Comparison of ENCODE assay signal across 1 cellular context in the genomic region with DNA sequence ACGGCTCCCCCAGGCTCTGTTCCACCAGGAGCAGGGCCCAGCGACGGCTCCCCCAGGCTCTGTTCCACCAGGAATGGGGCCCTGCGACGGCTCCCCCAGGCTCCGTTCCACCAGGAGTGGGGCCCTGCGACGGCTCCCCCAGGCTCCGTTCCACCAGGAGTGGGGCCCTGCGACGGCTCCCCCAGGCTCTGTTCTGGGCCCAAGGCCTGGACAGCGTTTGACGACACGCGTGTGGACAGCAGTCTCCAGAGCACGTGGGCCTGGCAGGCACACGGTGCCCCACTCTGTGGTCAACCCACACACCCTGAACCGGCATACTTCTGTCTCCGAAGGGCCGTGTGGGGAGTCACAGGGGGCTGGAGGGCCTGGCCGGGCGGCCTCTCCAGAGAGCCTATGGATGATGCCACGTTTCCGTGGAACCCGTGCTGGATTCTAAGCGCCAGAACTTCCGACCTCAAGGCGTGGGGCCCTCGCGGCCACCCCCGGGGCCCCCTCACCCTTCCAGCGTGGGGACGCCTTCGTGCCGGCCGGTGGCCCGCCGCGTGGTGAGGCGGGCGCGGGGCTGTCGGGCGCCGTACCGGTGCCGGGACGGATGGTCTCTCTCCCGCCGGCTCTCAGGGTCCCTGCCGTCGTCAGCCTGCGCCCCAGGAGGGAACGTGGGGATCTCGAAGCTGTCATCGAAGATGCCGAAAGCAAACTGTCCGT.
TF ChIP-seq lines count a peak whose summit lies in the region.

No MANE protein-coding gene starts in this region.

TF ChIP-seq in K562, 482 proteins besides CTCF, POLR2A, EP300 and RAD21:
- TF ChIP-seq POLR2G (IDR thresholded peaks at IDR 0.05; ENCODE audit: low read depth, low read length) (peak; percentile 44; the same call in 1 of the 2 replicates), MAFG (tag; conservative IDR thresholded peaks at IDR 0.05) (no peak)
